In genomic region chr9:122159026-122159924, GRCh38 we compare ENCODE assay signal across 8 cellular contexts. TPM values are rescaled to one million over a fixed set of nuclear protein-coding genes. Genes with fewer than 3 reads are reported as not detected.
DNase-seq lines count a peak whose midpoint lies in the region; ATAC-seq and TF ChIP-seq lines count a peak whose summit lies in the region.

TSS of gene MORN5 (plus strand) at chr9:122159908. CDS start at chr9:122159973, 65 bp downstream.
TSS of gene NDUFA8 (minus strand) at chr9:122159779. CDS start at chr9:122159677, 102 bp downstream.

- H3K9me3 ChIP-seq in upper lobe of left lung, result peaks cover 0 to 4% (median 0%) of the 10 kb centered on the region in 4 donors

- peaks cover 15 to 18% of the 10 kb centered on the region in 2 donors for H3K27me3 Mint-ChIP-seq in T-cell

- peak within 1 kb of the TSS; percentile 70 to 80 (median 71) for H3K4me3 ChIP-seq in upper lobe of left lung

- ATAC-seq in HG02870 (IDR thresholded peaks at IDR 0.05; ENCODE audit: unreplicated experiment) (peak; percentile 93), T-cell (replicated peaks in 1 of 4) (peak; percentile 93 to 97 (median 94)), left cardiac atrium (peak; percentile 99), upper lobe of left lung (ENCODE audit: low FRiP score in 2 of 2) (peak; percentile 97 to 99)

- POLR2A ChIA-PET in T-cell (lab: Charles Lee), result no interaction called here

- intact Hi-C loops in left cardiac atrium (cut with DNase I) (loop anchor here in 1 of 2 donors (10.0 kb wide), 1 partner anchor 106 kb away; the partner anchor contains the start of genes MRRF and RBM18), posterior cingulate gyrus (cut with DNase I) (no loop called here)

- CTCF ChIA-PET in T-cell (lab: Charles Lee), result interaction anchor here (0.6 to 1.3 kb wide), 5 partner anchors 14 to 659 kb away, joined by 3 to 5 read pairs (median 3); no protein-coding TSS in a partner anchor

- H3K36me3 ChIP-seq in upper lobe of left lung, result no peaks in the 10 kb centered on the region

- peak within 1 kb of the TSS; percentile 88 to 98 (median 98) for H3K4me3 Mint-ChIP-seq in T-cell

- DNase-seq in GM13977 (ENCODE audit: low spot score) (peak; percentile 97), NCI-H146 (lab: John Stamatoyannopoulos, UW) (peak; percentile 93), T-cell (peak; percentile 89 to 96 (median 94)), amniotic stem cell (lab: John Stamatoyannopoulos, UW) (peak; percentile 93), left cardiac atrium (peak; percentile 98), posterior cingulate gyrus (peak; percentile 86 to 99 (median 91)), upper lobe of left lung (peak; percentile 96 to 98)

- peak within 1 kb of the TSS; percentile 92 to 97 for H3K27ac Mint-ChIP-seq in T-cell

- peak in 3 of 4 donors; percentile 30 to 83 (median 77) for TF ChIP-seq POLR2A in upper lobe of left lung (IDR thresholded peaks at IDR 0.05)

- peaks cover 2% of the 10 kb centered on the region for H3K36me3 Mint-ChIP-seq in T-cell

- H3K4me1 ChIP-seq in upper lobe of left lung, result peaks cover 14 to 28% (median 20%) of the 10 kb centered on the region in 4 donors

- TF ChIP-seq CTCF in GM13977 (IDR thresholded peaks at IDR 0.05; ENCODE audit: extremely low read depth, insufficient read depth, missing control alignments) (no peak), upper lobe of left lung (IDR thresholded peaks at IDR 0.05) (peak in 3 of 6 experiments; percentile 41 to 65 (median 62))

- peaks cover 43 to 54% (median 48%) of the 10 kb centered on the region in 3 donors for H3K4me1 Mint-ChIP-seq in T-cell

- WGBS in upper lobe of left lung, 2 donors, result 1 to 3% methylated on average over 25 to 54 of the region's 56 CpGs

- in situ Hi-C loops in GM13977 (cut with MboI; ENCODE audit: low pct_unique_long_range_greater_than_20kb, low sequenced_read_pairs, unreplicated experiment), result no loop called here

- no peak for TF ChIP-seq EP300 in upper lobe of left lung (IDR thresholded peaks at IDR 0.05)

- H3K9me3 Mint-ChIP-seq in T-cell, result peaks cover 0 to 6% (median 0%) of the 10 kb centered on the region in 3 donors

- H3K27me3 ChIP-seq in upper lobe of left lung, result no peaks in the 10 kb centered on the region

- H3K27ac ChIP-seq in upper lobe of left lung, result peak within 1 kb of the TSS; percentile 78 to 88 (median 82)

RNA-seq across cellular contexts. Expression of gene MORN5, which starts in this region (rescaled TPM):
- total RNA-seq in T-cell, result not detected
- total RNA-seq in left cardiac atrium, result not detected
- total RNA-seq in upper lobe of left lung, result 10 to 100 TPM in 3 of 6 donors, 1 to 10 TPM in 2, not detected in 1; 3.5 to 33.5 (median 10.5) TPM

RNA-seq across cellular contexts. Expression of gene NDUFA8, which starts in this region (rescaled TPM):
- total RNA-seq in T-cell (10 to 100 TPM; 11.2 to 25.4 (median 18.4) TPM), left cardiac atrium (100 to 1,000 TPM; 198 to 221 TPM), upper lobe of left lung (10 to 100 TPM; 25.6 to 46.5 (median 35.5) TPM)

Comparison
In these comparisons a context has a peak if more than half of its experiments do, and no peak if none do; other contexts are left out.
1. Peak in every context shown above with its lines: DNase-seq, ATAC-seq, H3K4me3 ChIP-seq and H3K27ac ChIP-seq.
2. RNA of gene NDUFA8 (total RNA-seq): 198 to 221 TPM in left cardiac atrium; 25.6 to 46.5 TPM in upper lobe of left lung and 11.2 to 25.4 TPM in T-cell; every median in the first group is over 4 times any median in the second.